Comparison of ENCODE assay signal across 8 cellular contexts in the genomic region with DNA sequence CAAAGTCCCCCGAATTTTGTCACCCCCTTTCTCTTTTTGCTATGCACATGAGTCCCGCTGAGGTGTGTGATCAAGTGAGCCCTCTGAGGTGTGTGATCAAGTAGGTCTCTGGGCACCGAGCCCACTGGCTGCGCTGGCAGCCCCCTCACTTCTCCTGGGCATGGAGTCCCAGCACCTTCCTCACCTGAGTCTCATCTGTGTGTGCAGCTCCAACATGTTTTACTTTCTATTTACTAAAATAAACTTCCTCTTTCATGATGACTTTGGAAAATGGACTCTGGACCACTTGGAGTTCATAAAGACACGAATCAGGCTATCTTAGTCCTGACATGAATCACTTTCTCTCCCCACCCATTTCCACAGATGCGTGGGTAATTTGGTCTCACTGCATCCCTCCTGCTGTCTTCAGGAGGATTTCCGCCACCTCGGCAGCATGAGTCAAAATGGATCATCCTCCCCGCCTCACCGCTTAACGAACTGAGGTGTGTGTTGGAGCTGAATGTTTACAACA. TPM values are rescaled to one million over a fixed set of nuclear protein-coding genes. Genes with fewer than 3 reads are reported as not detected.
DNase-seq lines count a peak whose midpoint lies in the region; ATAC-seq and TF ChIP-seq lines count a peak whose summit lies in the region.

No MANE protein-coding gene starts in this region.

- no peak for TF ChIP-seq CTCF in CD8-positive, alpha-beta T cell (IDR thresholded peaks at IDR 0.05)

- no peaks in the 10 kb centered on the region for H3K4me1 ChIP-seq in CD8-positive, alpha-beta T cell (ENCODE audit: insufficient read depth, low read length)

- peak; percentile 65 for ATAC-seq in CD8-positive, alpha-beta T cell
- peak; percentile 67 for ATAC-seq in GM19463 (IDR thresholded peaks at IDR 0.05; ENCODE audit: unreplicated experiment)
- peak; percentile 61 to 79 for ATAC-seq in activated naive CD4-positive, alpha-beta T cell treated with anti-CD3 and anti-CD28 coated beads, Interleukin-2, amount 50 U/mL, for 72 hours

- no peak overlapping the region for H3K4me3 ChIP-seq in CD8-positive, alpha-beta T cell (ENCODE audit: low read depth, low read length)

- peaks cover 29% of the 10 kb centered on the region for H3K27me3 Mint-ChIP-seq in CD8-positive, alpha-beta T cell (ENCODE audit: low read depth)
- no peaks in the 10 kb centered on the region for H3K27me3 Mint-ChIP-seq in IgD-negative memory B cell

- H3K4me3 Mint-ChIP-seq in CD8-positive, alpha-beta T cell, result peak overlapping the region; percentile 71
- peak overlapping the region; percentile 73 to 92 (median 82) for H3K4me3 Mint-ChIP-seq in IgD-negative memory B cell

- no peaks in the 10 kb centered on the region for H3K9me3 Mint-ChIP-seq in CD8-positive, alpha-beta T cell
- H3K9me3 Mint-ChIP-seq in IgD-negative memory B cell, result no peaks in the 10 kb centered on the region
- no peaks in the 10 kb centered on the region for H3K9me3 Mint-ChIP-seq in activated naive CD4-positive, alpha-beta T cell treated with anti-CD3 and anti-CD28 coated beads, Interleukin-2, amount 50 U/mL, for 72 hours

- H3K4me1 Mint-ChIP-seq in CD8-positive, alpha-beta T cell (ENCODE audit: low read depth), result peaks cover 8% of the 10 kb centered on the region
- peaks cover 24 to 45% (median 31%) of the 10 kb centered on the region in 3 donors for H3K4me1 Mint-ChIP-seq in IgD-negative memory B cell

- H3K36me3 ChIP-seq in CD8-positive, alpha-beta T cell (ENCODE audit: insufficient read depth, low read length), result no peaks in the 10 kb centered on the region

- intact Hi-C loops in CD8-positive, alpha-beta T cell (cut with DNase I, micrococcal nuclease), result no loop called here

- peak overlapping the region; percentile 27 for H3K27ac Mint-ChIP-seq in CD8-positive, alpha-beta T cell
- peak overlapping the region; percentile 28 to 65 (median 36) for H3K27ac Mint-ChIP-seq in IgD-negative memory B cell
- no peak overlapping the region for H3K27ac Mint-ChIP-seq in activated naive CD4-positive, alpha-beta T cell treated with anti-CD3 and anti-CD28 coated beads, Interleukin-2, amount 50 U/mL, for 72 hours

- no peaks in the 10 kb centered on the region for H3K9me3 ChIP-seq in CD8-positive, alpha-beta T cell (ENCODE audit: low read length)

- CTCF ChIA-PET in CD8-positive, alpha-beta T cell (lab: Charles Lee), result interaction anchor here (0.6 kb wide), 1 partner anchor 82 kb away, joined by 3 read pairs; no protein-coding TSS in a partner anchor

- peak in 1 of 7 experiments; percentile 42 for DNase-seq in CD8-positive, alpha-beta T cell
- DNase-seq in activated naive CD4-positive, alpha-beta T cell treated with anti-CD3 and anti-CD28 coated beads, Interleukin-2, amount 50 U/mL, for 72 hours (ENCODE audit: low spot score in 2 of 2), result no peak
- DNase-seq in NCI-H2081 (lab: John Stamatoyannopoulos, UW), result no peak
- DNase-seq in germinal center (ENCODE audit: low spot score), result no peak
- DNase-seq in NCI-H1105 (lab: John Stamatoyannopoulos, UW), result no peak
- no peak for DNase-seq in COR-L47 (lab: John Stamatoyannopoulos, UW)

- H3K36me3 Mint-ChIP-seq in CD8-positive, alpha-beta T cell, result no peaks in the 10 kb centered on the region
- H3K36me3 Mint-ChIP-seq in IgD-negative memory B cell, result peaks cover 1% of the 10 kb centered on the region
- H3K36me3 Mint-ChIP-seq in activated naive CD4-positive, alpha-beta T cell treated with anti-CD3 and anti-CD28 coated beads, Interleukin-2, amount 50 U/mL, for 72 hours, result no peaks in the 10 kb centered on the region

- no peak overlapping the region for H3K27ac ChIP-seq in CD8-positive, alpha-beta T cell (ENCODE audit: low read depth, low read length)

- POLR2A ChIA-PET in CD8-positive, alpha-beta T cell (lab: Charles Lee), result no interaction called here

- no peaks in the 10 kb centered on the region for H3K27me3 ChIP-seq in CD8-positive, alpha-beta T cell (ENCODE audit: insufficient read depth, low read length)

RNA-seq across cellular contexts. Expression of a gene that starts 39.8 kb away (rescaled TPM):
- total RNA-seq in CD8-positive, alpha-beta T cell, result 10 to 100 TPM; 35.5 to 38.4 TPM
- 11.0 TPM for polyA plus RNA-seq in IgD-negative memory B cell
- 10 to 100 TPM in 1 of 2 donors, 1 to 10 TPM in 1; 7.7 to 12.5 TPM for total RNA-seq in activated naive CD4-positive, alpha-beta T cell treated with anti-CD3 and anti-CD28 coated beads, Interleukin-2, amount 50 U/mL, for 72 hours

Comparison
In these comparisons a context has a peak if more than half of its experiments do, and no peak if none do; other contexts are left out.
1. H3K27ac Mint-ChIP-seq: peak in CD8-positive, alpha-beta T cell (single experiment) and IgD-negative memory B cell (3 of 3); none in activated naive CD4-positive, alpha-beta T cell treated with anti-CD3 and anti-CD28 coated beads, Interleukin-2, amount 50 U/mL, for 72 hours (0 of 2).
2. Peak in every context shown above with its lines, with median percentiles within 50 percentile points of each other: ATAC-seq.